Comparison of ENCODE assay signal across 24 cellular contexts in the genomic region with DNA sequence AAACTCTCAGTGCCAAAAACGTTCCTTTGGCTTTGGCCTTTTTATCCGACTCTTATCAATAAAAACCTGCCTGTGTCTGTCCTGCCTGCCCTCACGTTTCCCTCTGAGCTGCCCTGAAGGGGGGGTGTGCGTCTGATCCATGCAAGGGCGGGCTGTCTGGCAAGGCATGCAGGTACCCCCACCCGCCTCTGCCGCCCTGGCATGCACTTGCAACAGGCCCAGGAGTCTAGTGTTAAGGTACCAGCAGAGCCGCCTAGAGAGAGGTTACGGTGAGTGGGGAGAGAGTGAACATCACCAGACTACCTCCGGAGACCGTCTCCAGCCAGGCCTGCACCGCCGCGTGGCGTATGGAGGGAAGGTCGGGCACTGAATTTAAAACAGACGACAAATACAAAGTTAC.
"Had no signal": no experiment of that assay in that cellular context is flagged by ENCODE, and none has a peak within 500 bp of the region (broad histone marks: within the 10 kb centered on the region; RNA-seq: fewer than 3 reads in every experiment).

No MANE protein-coding gene starts in this region.

- H3K4me1 Mint-ChIP-seq: nephron, neural progenitor cell had no signal

- H3K4me3 Mint-ChIP-seq: immature natural killer cell; naive thymus-derived CD8-positive, alpha-beta T cell; nephron; neural progenitor cell; stimulated activated effector memory CD8-positive, alpha-beta T cell treated with anti-CD3 and anti-CD28 coated beads, Interleukin-12 subunit alpha, Interleukin-12 subunit beta, amount 100 ng/mL, for 72 hours; stimulated activated naive CD8-positive, alpha-beta T cell treated with anti-CD3 and anti-CD28 coated beads, Interleukin-15, amount 100 ng/mL, for 72 hours had no signal

- DNase-seq: hypothalamus; immature natural killer cell; kidney; left colon; left lung; lower lobe of right lung; mammary epithelial cell; mesenchymal stem cell; naive thymus-derived CD8-positive, alpha-beta T cell; ovary; stimulated activated CD4-positive, alpha-beta T cell treated with anti-CD3 and anti-CD28 coated beads, Interleukin-4, amount 100 ng/mL, for 24 hours; stimulated activated naive CD4-positive, alpha-beta T cell treated with Interleukin-2 at 50 U/mL for 16 hours; stimulated activated naive CD8-positive, alpha-beta T cell treated with anti-CD3 and anti-CD28 coated beads, Interleukin-15, amount 100 ng/mL, for 72 hours; substantia nigra; upper lobe of left lung had no signal

- H3K4me1 ChIP-seq: left lung, lower lobe of right lung, neural progenitor cell had no signal

- H3K27me3 Mint-ChIP-seq: naive thymus-derived CD8-positive, alpha-beta T cell; progenitor cell of endocrine pancreas; stimulated activated naive CD8-positive, alpha-beta T cell treated with anti-CD3 and anti-CD28 coated beads, Interleukin-15, amount 100 ng/mL, for 72 hours had no signal

- H3K36me3 ChIP-seq: neural progenitor cell, ovary had no signal

- ATAC-seq: left colon; left lung; lower lobe of right lung; naive thymus-derived CD8-positive, alpha-beta T cell; sciatic nerve; stimulated activated effector memory CD8-positive, alpha-beta T cell treated with anti-CD3 and anti-CD28 coated beads, Interleukin-12 subunit alpha, Interleukin-12 subunit beta, amount 100 ng/mL, for 72 hours; stimulated activated naive CD8-positive, alpha-beta T cell treated with anti-CD3 and anti-CD28 coated beads, Interleukin-15, amount 100 ng/mL, for 72 hours had no signal

- H3K27ac ChIP-seq: left lung, lower lobe of right lung, neural progenitor cell, ovary, right atrium auricular region, skin epidermis, tibial nerve, upper lobe of left lung, vagina had no signal

- H3K27me3 ChIP-seq: neural progenitor cell, ovary, right atrium auricular region, tibial nerve, upper lobe of left lung, vagina had no signal

- H3K36me3 Mint-ChIP-seq: neural progenitor cell had no signal

- H3K9me3 Mint-ChIP-seq: immature natural killer cell; naive thymus-derived CD8-positive, alpha-beta T cell; nephron; neural progenitor cell; stimulated activated effector memory CD8-positive, alpha-beta T cell treated with anti-CD3 and anti-CD28 coated beads, Interleukin-12 subunit alpha, Interleukin-12 subunit beta, amount 100 ng/mL, for 72 hours; stimulated activated naive CD8-positive, alpha-beta T cell treated with anti-CD3 and anti-CD28 coated beads, Interleukin-15, amount 100 ng/mL, for 72 hours had no signal

- H3K4me3 ChIP-seq: left lung, lower lobe of right lung, neural progenitor cell, ovary, right atrium auricular region, skin epidermis, tibial nerve, upper lobe of left lung, vagina had no signal

- H3K4me2 ChIP-seq: neural progenitor cell had no signal

- H2AFZ ChIP-seq: neural progenitor cell had no signal

- H3K9me3 ChIP-seq: left lung, lower lobe of right lung, ovary, right atrium auricular region, tibial nerve, upper lobe of left lung, vagina had no signal

- H3K27ac Mint-ChIP-seq: immature natural killer cell; nephron; neural progenitor cell; progenitor cell of endocrine pancreas; stimulated activated effector memory CD8-positive, alpha-beta T cell treated with anti-CD3 and anti-CD28 coated beads, Interleukin-12 subunit alpha, Interleukin-12 subunit beta, amount 100 ng/mL, for 72 hours; stimulated activated naive CD8-positive, alpha-beta T cell treated with anti-CD3 and anti-CD28 coated beads, Interleukin-15, amount 100 ng/mL, for 72 hours had no signal

- H3K9ac ChIP-seq: neural progenitor cell had no signal
